Comparison of ENCODE assay signal across 19 cellular contexts in the genomic region with DNA sequence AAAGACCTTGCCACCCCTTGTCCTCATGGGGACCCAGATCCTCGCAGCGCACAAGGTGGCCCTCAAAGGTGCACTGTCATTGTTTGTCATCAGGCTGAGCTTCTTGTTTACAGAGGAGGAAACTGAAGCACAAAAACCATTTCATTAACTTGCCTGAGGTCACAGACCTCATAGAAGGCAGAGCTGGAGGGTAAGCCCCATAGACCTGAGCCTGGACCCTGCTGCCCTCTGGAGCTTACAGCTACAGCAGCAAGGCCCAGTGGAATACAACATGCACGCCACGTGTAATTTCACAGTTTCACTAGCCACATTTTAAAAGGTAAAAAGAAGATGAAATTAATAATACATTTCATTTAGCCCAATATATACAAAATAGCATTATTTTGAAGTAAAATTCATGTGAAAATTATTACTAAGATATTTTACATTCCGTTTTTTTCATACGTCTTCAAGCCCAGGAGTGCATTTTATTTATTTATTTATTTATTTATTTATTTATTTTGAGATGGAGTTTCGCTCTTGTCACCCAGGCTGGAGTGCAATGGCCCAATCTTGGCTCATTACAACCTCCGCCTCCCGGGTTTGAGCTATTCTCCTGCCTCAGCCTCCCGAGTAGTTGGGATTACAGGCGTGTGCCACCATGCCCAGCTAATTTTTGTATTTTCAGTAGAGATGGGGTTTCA. TPM values are rescaled to one million over a fixed set of nuclear protein-coding genes. Genes with fewer than 3 reads are reported as not detected.
DNase-seq lines count a peak whose midpoint lies in the region; ATAC-seq, FAIRE-seq and TF ChIP-seq lines count a peak whose summit lies in the region.
"Had no signal": no experiment of that assay in that cellular context is flagged by ENCODE, and none has a peak within 500 bp of the region (broad histone marks: within the 10 kb centered on the region; RNA-seq: fewer than 3 reads in every experiment).

No MANE protein-coding gene starts in this region.

- intact Hi-C loops in sigmoid colon (cut with DNase I): no loop called here

- H3K27me3 Mint-ChIP-seq in activated naive CD8-positive, alpha-beta T cell treated with anti-CD3 and anti-CD28 coated beads, Interleukin-2, amount 10 ng/mL, durations not matched to agents 7 days and 5 days: peaks cover 4% of the 10 kb centered on the region
- peaks cover 29% of the 10 kb centered on the region for H3K27me3 Mint-ChIP-seq in activated naive CD8-positive, alpha-beta T cell treated with anti-CD3 and anti-CD28 coated beads for 36 hours

- no peaks in the 10 kb centered on the region for H3K79me2 ChIP-seq in Loucy (ENCODE audit: insufficient read depth, low read length)

- no peak for DNase-seq in activated naive CD8-positive, alpha-beta T cell treated with anti-CD3 and anti-CD28 coated beads, Interleukin-2, amount 10 ng/mL, durations not matched to agents 7 days and 5 days
- no peak for DNase-seq in activated naive CD8-positive, alpha-beta T cell treated with anti-CD3 and anti-CD28 coated beads for 36 hours
- no peak for DNase-seq in GM10248 (ENCODE audit: extremely low spot score)
- peak; percentile 30 for DNase-seq in sigmoid colon
- no peak for DNase-seq in NCI-H510A (lab: John Stamatoyannopoulos, UW)
- no peak for DNase-seq in HTR-8/SVneo (ENCODE audit: insufficient read length, low spot score)
- DNase-seq: IMR-90, NCI-H1436 treated with DMSO at 0.1 percent for 48 hours, NCI-H2081 treated with DMSO at 0.1 percent for 48 hours, NCI-H2227 treated with DMSO at 0.1 percent for 48 hours, NCI-H526 had no signal

- H2AFZ ChIP-seq in Loucy (ENCODE audit: low read length): no peak overlapping the region
- H2AFZ ChIP-seq: PC-9 had no signal

- no peak for TF ChIP-seq EP300 in sigmoid colon (IDR thresholded peaks at IDR 0.05)

- H3K27ac Mint-ChIP-seq in activated naive CD8-positive, alpha-beta T cell treated with anti-CD3 and anti-CD28 coated beads, Interleukin-2, amount 10 ng/mL, durations not matched to agents 7 days and 5 days: no peak overlapping the region
- no peak overlapping the region for H3K27ac Mint-ChIP-seq in activated naive CD8-positive, alpha-beta T cell treated with anti-CD3 and anti-CD28 coated beads for 36 hours

- TF ChIP-seq CTCF in GM10248 (IDR thresholded peaks at IDR 0.05; ENCODE audit: control extremely low read depth, extremely low read depth, low read depth, missing control alignments) (peak; percentile 15), Loucy (conservative IDR thresholded peaks at IDR 0.05; ENCODE audit: low read length) (peak; percentile 40), sigmoid colon (IDR thresholded peaks at IDR 0.05) (no peak)

- H3K36me3 ChIP-seq in Loucy (ENCODE audit: insufficient read depth, low read length) (no peaks in the 10 kb centered on the region), sigmoid colon (no peaks in the 10 kb centered on the region)
- H3K36me3 ChIP-seq: HAP-1 had no signal

- peaks cover 1% of the 10 kb centered on the region for H3K9me3 Mint-ChIP-seq in activated naive CD8-positive, alpha-beta T cell treated with anti-CD3 and anti-CD28 coated beads, Interleukin-2, amount 10 ng/mL, durations not matched to agents 7 days and 5 days
- peaks cover 4% of the 10 kb centered on the region for H3K9me3 Mint-ChIP-seq in activated naive CD8-positive, alpha-beta T cell treated with anti-CD3 and anti-CD28 coated beads for 36 hours

- H3K9me3 ChIP-seq in Loucy (ENCODE audit: insufficient read depth, low read depth, low read length) (no peaks in the 10 kb centered on the region), sigmoid colon (peaks cover 0 to 7% (median 0%) of the 10 kb centered on the region in 4 donors)
- H3K9me3 ChIP-seq: HAP-1 had no signal

- no peaks in the 10 kb centered on the region for H3K4me1 Mint-ChIP-seq in activated naive CD8-positive, alpha-beta T cell treated with anti-CD3 and anti-CD28 coated beads, Interleukin-2, amount 10 ng/mL, durations not matched to agents 7 days and 5 days
- no peaks in the 10 kb centered on the region for H3K4me1 Mint-ChIP-seq in activated naive CD8-positive, alpha-beta T cell treated with anti-CD3 and anti-CD28 coated beads for 36 hours

- H3K4me2 ChIP-seq in Loucy (ENCODE audit: low read depth, low read length, poor library complexity, severe bottlenecking): no peak overlapping the region
- H3K4me2 ChIP-seq: PC-9 had no signal

- no peak for FAIRE-seq in HTR-8/SVneo (lab: Jason Lieb, UNC)

- H3K27me3 ChIP-seq in Loucy (ENCODE audit: insufficient read depth, low read length, poor library complexity, severe bottlenecking): no peaks in the 10 kb centered on the region
- peaks cover 0 to 58% (median 25%) of the 10 kb centered on the region in 3 donors for H3K27me3 ChIP-seq in sigmoid colon

- no peaks in the 10 kb centered on the region for H4K20me1 ChIP-seq in Loucy (ENCODE audit: insufficient read depth, low read length, poor library complexity, severe bottlenecking)

- H3K27ac ChIP-seq in sigmoid colon: no peak overlapping the region
- H3K27ac ChIP-seq: PC-9 had no signal

- H3K36me3 Mint-ChIP-seq in activated naive CD8-positive, alpha-beta T cell treated with anti-CD3 and anti-CD28 coated beads, Interleukin-2, amount 10 ng/mL, durations not matched to agents 7 days and 5 days: peaks cover 3% of the 10 kb centered on the region
- H3K36me3 Mint-ChIP-seq in activated naive CD8-positive, alpha-beta T cell treated with anti-CD3 and anti-CD28 coated beads for 36 hours: no peaks in the 10 kb centered on the region

- ATAC-seq in activated naive CD8-positive, alpha-beta T cell treated with anti-CD3 and anti-CD28 coated beads, Interleukin-2, amount 10 ng/mL, durations not matched to agents 7 days and 5 days (ENCODE audit: low read depth): peak; percentile 60
- no peak for ATAC-seq in GM19395 (IDR thresholded peaks at IDR 0.05; ENCODE audit: unreplicated experiment)

- no peak overlapping the region for H3K4me3 ChIP-seq in Loucy (ENCODE audit: low read length, poor library complexity, severe bottlenecking)
- H3K4me3 ChIP-seq in sigmoid colon: no peak overlapping the region
- H3K4me3 ChIP-seq: HAP-1, PC-9 had no signal

- no peak for TF ChIP-seq POLR2A in sigmoid colon (IDR thresholded peaks at IDR 0.05)

- H3K9me2 ChIP-seq in Loucy (replicated peaks; ENCODE audit: low read depth, low read length): no peaks in the 10 kb centered on the region

- no peak overlapping the region for H3K9ac ChIP-seq in Loucy (ENCODE audit: low read depth, low read length, poor library complexity, severe bottlenecking)

- POLR2A ChIA-PET in activated naive CD8-positive, alpha-beta T cell treated with anti-CD3 and anti-CD28 coated beads, Interleukin-2, amount 10 ng/mL, durations not matched to agents 7 days and 5 days (lab: Charles Lee): no interaction called here
- POLR2A ChIA-PET in GM10248 (lab: Yijun Ruan, JAX): interaction anchor here (1.0 kb wide), 1 partner anchor 9 kb away, joined by 4 read pairs; no protein-coding TSS in a partner anchor

- H3F3A ChIP-seq in Loucy (ENCODE audit: low read depth): no peaks in the 10 kb centered on the region

- H3K4me1 ChIP-seq in Loucy (ENCODE audit: insufficient read depth, low read length, poor library complexity, severe bottlenecking) (no peaks in the 10 kb centered on the region), sigmoid colon (no peaks in the 10 kb centered on the region)
- H3K4me1 ChIP-seq: HAP-1 had no signal

- WGBS in sigmoid colon, 2 donors: 88% methylated on average over 11 of the region's 11 CpGs

- no peak overlapping the region for H3K4me3 Mint-ChIP-seq in activated naive CD8-positive, alpha-beta T cell treated with anti-CD3 and anti-CD28 coated beads, Interleukin-2, amount 10 ng/mL, durations not matched to agents 7 days and 5 days
- no peak overlapping the region for H3K4me3 Mint-ChIP-seq in activated naive CD8-positive, alpha-beta T cell treated with anti-CD3 and anti-CD28 coated beads for 36 hours

- CTCF ChIA-PET in GM10248 (lab: Yijun Ruan, JAX): interaction anchor here (0.9 to 4.1 kb wide), 11 partner anchors 10 to 194 kb away, joined by 3 to 20 read pairs (median 3); no protein-coding TSS in a partner anchor

RNA-seq across cellular contexts. Expression of gene JAKMIP1, which starts 8.8 kb away (rescaled TPM):
- total RNA-seq in activated naive CD8-positive, alpha-beta T cell treated with anti-CD3 and anti-CD28 coated beads, Interleukin-2, amount 10 ng/mL, durations not matched to agents 7 days and 5 days: 1 to 10 TPM; 5.3 to 5.9 TPM
- total RNA-seq in activated naive CD8-positive, alpha-beta T cell treated with anti-CD3 and anti-CD28 coated beads for 36 hours: 1 to 10 TPM; 1.0 to 1.6 TPM
- total RNA-seq in sigmoid colon: 1 to 10 TPM in 3 of 4 donors, under 1 TPM in 1; 0.49 to 3.9 (median 1.8) TPM
- polyA plus RNA-seq in sigmoid colon: 1 to 10 TPM in 1 of 3 donors, not detected in 2; 1.8 TPM
- total RNA-seq: IMR-90, LHCN-M2, PC-9, SK-MEL-5 had no signal
- polyA plus RNA-seq: AG04450, BJ, IMR-90 had no signal

Comparison
In these comparisons a context has a peak if more than half of its experiments do, and no peak if none do; other contexts are left out.
1. CTCF ChIP-seq: peak in GM10248 (single experiment) and Loucy (single experiment); none in sigmoid colon (0 of 4).